In genomic region chr1:201539561-201540404, GRCh38 we compare ENCODE assay signal across 8 cellular contexts. TPM values are rescaled to one million over a fixed set of nuclear protein-coding genes. Genes with fewer than 3 reads are reported as not detected.
A peak's percentile ranks its signal among the peaks of the same experiment; 100 is the strongest.
DNase-seq lines count a peak whose midpoint lies in the region; ATAC-seq and TF ChIP-seq lines count a peak whose summit lies in the region.

No MANE protein-coding gene starts in this region.

- dilution Hi-C loops in mammary epithelial cell (cut with HindIII; ENCODE audit: low sequenced_read_pairs), result no loop called here

- H3K9me3 ChIP-seq in mammary epithelial cell (replicated peaks; ENCODE audit: insufficient read depth, low read length) (no peaks in the 10 kb centered on the region), gastrocnemius medialis (no peaks in the 10 kb centered on the region)

- peaks cover 24% of the 10 kb centered on the region for H3K4me1 Mint-ChIP-seq in activated T-cell treated with anti-CD3 and anti-CD28 coated beads, Interleukin-2, amount 50 U/mL, for 24 hours (ENCODE audit: low read depth)

- peak overlapping the region; percentile 66 for H3K4me3 Mint-ChIP-seq in activated T-cell treated with anti-CD3 and anti-CD28 coated beads, Interleukin-2, amount 50 U/mL, for 24 hours

- H3K27ac ChIP-seq in mammary epithelial cell (ENCODE audit: insufficient read depth, low read depth, low read length) (no peak overlapping the region), gastrocnemius medialis (peak overlapping the region; percentile 79 to 83 (median 80))

- H3K9ac ChIP-seq in mammary epithelial cell (ENCODE audit: insufficient read depth, low read length), result no peak overlapping the region

- no peak overlapping the region for H3K27ac Mint-ChIP-seq in activated T-cell treated with anti-CD3 and anti-CD28 coated beads, Interleukin-2, amount 50 U/mL, for 24 hours

- no peaks in the 10 kb centered on the region for H3K9me3 Mint-ChIP-seq in activated T-cell treated with anti-CD3 and anti-CD28 coated beads, Interleukin-2, amount 50 U/mL, for 24 hours

- peak; percentile 22 to 45 for TF ChIP-seq POLR2A in gastrocnemius medialis (IDR thresholded peaks at IDR 0.05)

- ATAC-seq in gastrocnemius medialis (peak; percentile 15 to 18), HG03432 (IDR thresholded peaks at IDR 0.05; ENCODE audit: unreplicated experiment) (no peak)

- peak overlapping the region; percentile 98 for H3K4me2 ChIP-seq in mammary epithelial cell (ENCODE audit: insufficient read depth, low read depth, low read length)

- CTCF ChIA-PET in mammary epithelial cell (lab: Charles Lee; ENCODE audit: low non-redundant PET), result interaction anchor here (0.6 to 0.7 kb wide), 3 partner anchors 92 to 291 kb away, joined by 3 to 5 read pairs (median 3); no protein-coding TSS in a partner anchor

- peak overlapping the region; percentile 46 to 54 (median 46) for H3K4me3 ChIP-seq in mammary epithelial cell (replicated peaks in 1 of 3; ENCODE audit: insufficient read depth in 1 of 3, low read depth in 2 of 3, low read length in 3 of 3)
- H3K4me3 ChIP-seq in gastrocnemius medialis, result peak overlapping the region; percentile 54 to 62 (median 60)

- H3K36me3 Mint-ChIP-seq in activated T-cell treated with anti-CD3 and anti-CD28 coated beads, Interleukin-2, amount 50 U/mL, for 24 hours (ENCODE audit: low read depth), result no peaks in the 10 kb centered on the region

- H3K36me3 ChIP-seq in mammary epithelial cell (ENCODE audit: insufficient read depth, low read length), result no peaks in the 10 kb centered on the region
- H3K36me3 ChIP-seq in gastrocnemius medialis, result no peaks in the 10 kb centered on the region

- TF ChIP-seq CTCF in mammary epithelial cell (conservative IDR thresholded peaks at IDR 0.05 in 1 of 2, IDR thresholded peaks at IDR 0.05 in 1 of 2; ENCODE audit: extremely low read depth in 1 of 2, insufficient read depth in 1 of 2, low read depth in 1 of 2, low read length in 2 of 2), result no peak
- no peak for TF ChIP-seq CTCF in gastrocnemius medialis (IDR thresholded peaks at IDR 0.05 in 4 of 5, conservative IDR thresholded peaks at IDR 0.05 in 1 of 5)

- H2AFZ ChIP-seq in mammary epithelial cell (ENCODE audit: low read depth, low read length), result peak overlapping the region; percentile 91

- no peaks in the 10 kb centered on the region for H4K20me1 ChIP-seq in mammary epithelial cell (ENCODE audit: insufficient read depth, low read length)

- H3K27me3 Mint-ChIP-seq in activated T-cell treated with anti-CD3 and anti-CD28 coated beads, Interleukin-2, amount 50 U/mL, for 24 hours, result peaks cover 69% of the 10 kb centered on the region

- in situ Hi-C loops in mammary epithelial cell (cut with MboI; ENCODE audit: low sequenced_read_pairs in 2 of 2), result no loop called here
- in situ Hi-C loops in gastrocnemius medialis (cut with MboI; ENCODE audit: low sequenced_read_pairs in 4 of 4), result no loop called here

- H3K27me3 ChIP-seq in mammary epithelial cell (ENCODE audit: insufficient read depth, low read length) (no peaks in the 10 kb centered on the region), gastrocnemius medialis (peaks cover 32 to 55% (median 40%) of the 10 kb centered on the region in 3 donors)

- H3K4me1 ChIP-seq in mammary epithelial cell (ENCODE audit: insufficient read depth, low read length) (peaks cover 39% of the 10 kb centered on the region), gastrocnemius medialis (peaks cover 31 to 33% of the 10 kb centered on the region in 2 donors)

- WGBS in mammary epithelial cell (ENCODE audit: low coverage, missing lambda C conversion rate), result 6% methylated on average over 18 of the region's 45 CpGs

- intact Hi-C loops in mammary epithelial cell (cut with micrococcal nuclease) (no loop called here), gastrocnemius medialis (cut with DNase I; ENCODE audit: low total_unique reads) (loop anchor here (10.0 kb wide), 1 partner anchor 445 kb away; the partner anchor contains the start of gene RNPEP)

- H3K79me2 ChIP-seq in mammary epithelial cell (ENCODE audit: insufficient read depth, low read length), result no peaks in the 10 kb centered on the region

- peak; percentile 34 for DNase-seq in activated T-cell treated with anti-CD3 and anti-CD28 coated beads, Interleukin-2, amount 50 U/mL, for 24 hours
- no peak for DNase-seq in activated T-cell treated with anti-CD3 and anti-CD28 coated beads for 4 hours
- DNase-seq in NCI-H82 (lab: John Stamatoyannopoulos, UW), result peak; percentile 90
- no peak for DNase-seq in mammary epithelial cell
- peak; percentile 79 for DNase-seq in inferior parietal cortex (ENCODE audit: extremely low spot score)
- no peak for DNase-seq in gastrocnemius medialis
- no peak for DNase-seq in NCI-H187 treated with DMSO at 0.1 percent for 48 hours (lab: John Stamatoyannopoulos, UW)

- no TSS peak for BruUV-seq in mammary epithelial cell (replicated peaks; lab: Mats Ljungman, UMichigan)

RNA-seq across cellular contexts. Expression of gene NAV1, which starts 0.9 kb away (rescaled TPM):
- total RNA-seq in mammary epithelial cell, result 10 to 100 TPM; 24.3 to 94.2 TPM
- 48.9 TPM for polyA plus RNA-seq in mammary epithelial cell
- polyA minus RNA-seq in mammary epithelial cell, result 177 TPM
- 1 to 10 TPM; 4.2 to 9.1 (median 7.1) TPM for total RNA-seq in gastrocnemius medialis

RNA-seq across cellular contexts. Expression of gene CSRP1, which starts 32.9 kb away (rescaled TPM):
- total RNA-seq in mammary epithelial cell (100 to 1,000 TPM; 145 to 609 TPM), gastrocnemius medialis (10 to 100 TPM; 22.7 to 91.1 (median 68.9) TPM)
- polyA plus RNA-seq in mammary epithelial cell, result 231 TPM
- 209 TPM for polyA minus RNA-seq in mammary epithelial cell

Comparison
In these comparisons a context has a peak if more than half of its experiments do, and no peak if none do; other contexts are left out.
1. DNase-seq: peak in activated T-cell treated with anti-CD3 and anti-CD28 coated beads, Interleukin-2, amount 50 U/mL, for 24 hours (single experiment), NCI-H82 (single experiment) and inferior parietal cortex (single experiment); none in activated T-cell treated with anti-CD3 and anti-CD28 coated beads for 4 hours (single experiment), mammary epithelial cell (single experiment), gastrocnemius medialis (0 of 2) and NCI-H187 treated with DMSO at 0.1 percent for 48 hours (single experiment).